Comparison of ENCODE assay signal across 17 cellular contexts in genomic region chr1:240114222-240114621, GRCh38. TPM values are rescaled to one million over a fixed set of nuclear protein-coding genes. Genes with fewer than 3 reads are reported as not detected.
DNase-seq lines count a peak whose midpoint lies in the region; ATAC-seq and TF ChIP-seq lines count a peak whose summit lies in the region.
"Had no signal": no experiment of that assay in that cellular context is flagged by ENCODE, and none has a peak within 500 bp of the region (broad histone marks: within the 10 kb centered on the region; RNA-seq: fewer than 3 reads in every experiment).

No MANE protein-coding gene starts in this region.

- H3K36me3 Mint-ChIP-seq in glutamatergic neuron (ENCODE audit: unreplicated experiment): no peaks in the 10 kb centered on the region
- H3K36me3 Mint-ChIP-seq: CD4-positive, CD25-positive, alpha-beta regulatory T cell had no signal

- ATAC-seq in GM21423 (IDR thresholded peaks at IDR 0.05; ENCODE audit: unreplicated experiment) (no peak), HG02870 (IDR thresholded peaks at IDR 0.05; ENCODE audit: unreplicated experiment) (no peak)
- ATAC-seq: GM12878, GM23338, HepG2 had no signal

- H3K27me3 Mint-ChIP-seq in glutamatergic neuron (ENCODE audit: unreplicated experiment): no peaks in the 10 kb centered on the region
- H3K27me3 Mint-ChIP-seq: CD4-positive, CD25-positive, alpha-beta regulatory T cell had no signal

- peaks cover 10% of the 10 kb centered on the region for H3K4me1 Mint-ChIP-seq in glutamatergic neuron (ENCODE audit: low read depth, unreplicated experiment)
- H3K4me1 Mint-ChIP-seq: CD4-positive, CD25-positive, alpha-beta regulatory T cell had no signal

- TF ChIP-seq CTCF in glutamatergic neuron (IDR thresholded peaks at IDR 0.05; ENCODE audit: partially characterized antibody, unreplicated experiment): no peak

- H3K9me3 Mint-ChIP-seq in glutamatergic neuron (ENCODE audit: unreplicated experiment): peaks cover 1% of the 10 kb centered on the region
- H3K9me3 Mint-ChIP-seq: GM23338, H9, HFFc6 had no signal

- no peak overlapping the region for H3K4me3 Mint-ChIP-seq in glutamatergic neuron (ENCODE audit: unreplicated experiment)
- H3K4me3 Mint-ChIP-seq: CD4-positive, CD25-positive, alpha-beta regulatory T cell; GM23338; H9; HFFc6 had no signal

- DNase-seq in NCI-H2227 (lab: John Stamatoyannopoulos, UW; ENCODE audit: unreplicated experiment): peak; percentile 8
- DNase-seq in NCI-H2227 treated with DMSO at 0.1 percent for 48 hours (lab: John Stamatoyannopoulos, UW): no peak
- DNase-seq in NCI-H345 (lab: John Stamatoyannopoulos, UW): peak; percentile 13
- DNase-seq in glutamatergic neuron: no peak
- no peak for DNase-seq in GOT3 (lab: John Stamatoyannopoulos, UW)
- DNase-seq: ACHN; Calu3; CD4-positive, CD25-positive, alpha-beta regulatory T cell; DMS 273 treated with DMSO at 0.1 percent for 48 hours; H9; HFFc6 had no signal

- peak overlapping the region; percentile 30 for H3K27ac Mint-ChIP-seq in glutamatergic neuron (ENCODE audit: unreplicated experiment)
- H3K27ac Mint-ChIP-seq: CD4-positive, CD25-positive, alpha-beta regulatory T cell; GM23338; H9; HFFc6 had no signal

RNA-seq across cellular contexts. Expression of gene FMN2, which starts 22.5 kb away (rescaled TPM):
- 150 TPM for total RNA-seq in glutamatergic neuron (ENCODE audit: unreplicated experiment)
- total RNA-seq: CD4-positive, CD25-positive, alpha-beta regulatory T cell; G401; GM12878; HepG2 had no signal

Comparison
In these comparisons a context has a peak if more than half of its experiments do, and no peak if none do; other contexts are left out.
1. DNase-seq: peak in NCI-H2227 (single experiment) and NCI-H345 (single experiment); none in NCI-H2227 treated with DMSO at 0.1 percent for 48 hours (single experiment), glutamatergic neuron (single experiment) and GOT3 (single experiment).